ENCODE assay signal across 3 cellular contexts in genomic region chr3:78516437-78516836, GRCh38.
TF ChIP-seq lines count a peak whose summit lies in the region.

No MANE protein-coding gene starts in this region.

TF ChIP-seq in A549, 52 proteins besides CTCF, POLR2A, EP300 and RAD21:
- peak; percentile 95 for TF ChIP-seq MAFK (IDR thresholded peaks at IDR 0.05; ENCODE audit: partially characterized antibody)
- TF ChIP-seq ESRRA (IDR thresholded peaks at IDR 0.05; ENCODE audit: borderline replicate concordance, low read length): no peak

TF ChIP-seq in IMR-90, 13 proteins besides CTCF, POLR2A, EP300 and RAD21:
- TF ChIP-seq MAFK (IDR thresholded peaks at IDR 0.05; ENCODE audit: low read depth, low read length): peak; percentile 97
- no peak for TF ChIP-seq NFE2L2 (IDR thresholded peaks at IDR 0.05; ENCODE audit: low read depth, low read length)

TF ChIP-seq in H1, 55 proteins besides CTCF, POLR2A, EP300 and RAD21:
- TF ChIP-seq POU5F1 (IDR thresholded peaks at IDR 0.05; ENCODE audit: low read depth, low read length): no peak
- TF ChIP-seq MAFK (IDR thresholded peaks at IDR 0.05; ENCODE audit: low read depth, low read length): peak; percentile 76
